In the genomic region with DNA sequence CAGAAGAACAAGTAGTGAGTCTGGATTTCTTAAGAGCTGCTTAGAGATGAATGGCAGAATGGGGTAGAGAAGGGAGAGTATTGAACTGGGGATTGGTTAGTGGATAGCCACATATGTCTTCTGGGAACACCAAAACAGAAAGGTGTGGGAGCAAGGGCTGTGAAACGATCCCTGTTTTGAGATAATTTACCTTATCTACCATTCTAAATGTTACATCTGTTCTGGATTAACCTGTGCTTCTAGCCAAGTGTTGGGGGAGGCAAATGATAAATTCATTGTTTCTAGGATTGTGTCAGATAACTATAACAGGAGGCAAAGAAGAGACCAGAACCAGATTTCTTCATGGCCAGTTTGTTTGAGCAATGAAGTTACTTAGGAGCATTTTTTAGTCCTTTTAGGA, we compare ENCODE assay signal across 19 cellular contexts.
"Had no signal": no experiment of that assay in that cellular context is flagged by ENCODE, and none has a peak within 500 bp of the region (broad histone marks: within the 10 kb centered on the region; RNA-seq: fewer than 3 reads in every experiment).

No MANE protein-coding gene starts in this region.

- H3K4me3 ChIP-seq: esophagus squamous epithelium, left ventricle myocardium inferior, pancreas, skin epidermis, tibial nerve, vagina had no signal

- H3K27me3 ChIP-seq: breast epithelium, dorsolateral prefrontal cortex, esophagus squamous epithelium, pancreas, vagina had no signal

- H3K27me3 Mint-ChIP-seq: activated naive CD8-positive, alpha-beta T cell treated with anti-CD3 and anti-CD28 coated beads for 36 hours had no signal

- H3K9me3 Mint-ChIP-seq: activated naive CD8-positive, alpha-beta T cell treated with anti-CD3 and anti-CD28 coated beads for 36 hours; neural crest cell had no signal

- H3K4me3 Mint-ChIP-seq: activated naive CD8-positive, alpha-beta T cell treated with anti-CD3 and anti-CD28 coated beads for 36 hours; neural crest cell; WTC11 had no signal

- H3K27ac ChIP-seq: breast epithelium, esophagus squamous epithelium, pancreas, skin epidermis, tibial nerve, vagina had no signal

- ATAC-seq: WTC11 had no signal

- H3K36me3 ChIP-seq: breast epithelium had no signal

- DNase-seq: activated CD4-positive, alpha-beta T cell treated with anti-CD3 and anti-CD28 coated beads, Interleukin-2, amount 50 U/mL, for 1 hour; activated effector memory CD4-positive, alpha-beta T cell treated with anti-CD3 and anti-CD28 coated beads, Interleukin-2, amount 50 U/mL, for 16 hours; activated naive CD8-positive, alpha-beta T cell treated with anti-CD3 and anti-CD28 coated beads for 36 hours; activated T-cell treated with anti-CD3 and anti-CD28 coated beads, Interleukin-2, amount 50 U/mL, for 1 hour; anterior cingulate cortex; dorsolateral prefrontal cortex; esophagus squamous epithelium; foreskin melanocyte; kidney; left ventricle myocardium inferior; mesenchymal stem cell; pancreas; T-helper 1 cell had no signal

- H3K9me3 ChIP-seq: breast epithelium, esophagus squamous epithelium, left ventricle myocardium inferior, pancreas, tibial nerve, vagina had no signal

- H3K27ac Mint-ChIP-seq: activated naive CD8-positive, alpha-beta T cell treated with anti-CD3 and anti-CD28 coated beads for 36 hours; WTC11 had no signal

- H3K4me1 Mint-ChIP-seq: neural crest cell had no signal
